ENCODE assay signal across 1 cellular context in genomic region chr4:52852041-52852440, GRCh38.
TF ChIP-seq lines count a peak whose summit lies in the region.

No MANE protein-coding gene starts in this region.

TF ChIP-seq in IMR-90, 13 proteins besides CTCF, POLR2A, EP300 and RAD21 (continued from another document):
- TF ChIP-seq ELK1 (IDR thresholded peaks at IDR 0.05; ENCODE audit: borderline replicate concordance, low read depth, low read length) (no peak), RFX5 (IDR thresholded peaks at IDR 0.05; ENCODE audit: low read depth, low read length) (no peak), NFE2L2 (IDR thresholded peaks at IDR 0.05; ENCODE audit: low read depth, low read length) (no peak), SMC3 (IDR thresholded peaks at IDR 0.05; ENCODE audit: low read depth, low read length) (no peak), RCOR1 (IDR thresholded peaks at IDR 0.05; ENCODE audit: insufficient replicate concordance, low read length) (no peak), FOS (IDR thresholded peaks at IDR 0.05; ENCODE audit: low read depth, low read length) (no peak), CEBPB (IDR thresholded peaks at IDR 0.05; ENCODE audit: low read depth, low read length) (no peak), USF2 (IDR thresholded peaks at IDR 0.05; ENCODE audit: low read depth, low read length) (no peak)
